In the genomic region with DNA sequence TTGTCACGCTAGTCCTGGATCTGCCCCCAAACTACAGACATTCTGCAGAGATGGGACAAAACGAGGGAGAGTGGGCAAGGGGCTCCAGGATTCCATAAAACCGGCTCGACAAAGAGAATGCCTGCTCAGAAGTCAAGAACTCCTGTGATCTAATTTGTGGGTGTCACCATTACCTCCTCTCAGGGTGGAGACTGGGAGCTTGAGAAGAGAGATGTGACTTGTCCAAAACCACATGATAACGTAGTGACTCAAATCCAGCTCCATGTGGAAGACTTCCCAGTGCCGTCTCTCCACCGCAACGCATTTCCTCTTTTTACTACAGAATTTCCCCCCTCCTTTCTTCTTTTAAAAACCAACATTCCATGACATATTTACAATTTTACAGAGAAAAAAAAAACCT, we compare ENCODE assay signal across 11 cellular contexts. TPM values are rescaled to one million over a fixed set of nuclear protein-coding genes. Genes with fewer than 3 reads are reported as not detected.
DNase-seq lines count a peak whose midpoint lies in the region; ATAC-seq and TF ChIP-seq lines count a peak whose summit lies in the region.
"Had no signal": no experiment of that assay in that cellular context is flagged by ENCODE, and none has a peak within 500 bp of the region (broad histone marks: within the 10 kb centered on the region; RNA-seq: fewer than 3 reads in every experiment).

No MANE protein-coding gene starts in this region.

- H2AFZ ChIP-seq in mammary epithelial cell (ENCODE audit: low read depth, low read length), result no peak overlapping the region

- H3K4me1 ChIP-seq in mammary epithelial cell (ENCODE audit: insufficient read depth, low read length) (peaks cover 31% of the 10 kb centered on the region), upper lobe of right lung (peaks cover 11% of the 10 kb centered on the region), colonic mucosa (peaks cover 11% of the 10 kb centered on the region)

- peak overlapping the region; percentile 35 for H3K4me3 Mint-ChIP-seq in MCF 10A (ENCODE audit: unreplicated experiment)
- H3K4me3 Mint-ChIP-seq in WTC11, result no peak overlapping the region

- H4K20me1 ChIP-seq in mammary epithelial cell (ENCODE audit: insufficient read depth, low read length), result no peaks in the 10 kb centered on the region

- dilution Hi-C loops in mammary epithelial cell (cut with HindIII; ENCODE audit: low sequenced_read_pairs), result no loop called here

- H3K27me3 Mint-ChIP-seq in MCF 10A (ENCODE audit: insufficient read depth, unreplicated experiment) (no peaks in the 10 kb centered on the region), WTC11 (ENCODE audit: low read depth) (no peaks in the 10 kb centered on the region)

- CTCF ChIA-PET in MCF 10A (lab: Yijun Ruan, JAX) (interaction anchor here (1.8 kb wide), 1 partner anchor 140 kb away, joined by 7 read pairs; no protein-coding TSS in a partner anchor), mammary epithelial cell (lab: Charles Lee; ENCODE audit: low non-redundant PET) (no interaction called here), WTC11 (lab: Charles Lee) (interaction anchor here (1.2 to 2.0 kb wide), 3 partner anchors 11 to 140 kb away, joined by 3 to 8 read pairs (median 3); no protein-coding TSS in a partner anchor)

- H3K36me3 Mint-ChIP-seq in MCF 10A (ENCODE audit: insufficient read depth, unreplicated experiment) (peaks cover 22% of the 10 kb centered on the region), WTC11 (no peaks in the 10 kb centered on the region)

- POLR2A ChIA-PET in MCF 10A (lab: Yijun Ruan, JAX), result interaction anchor here (1.0 to 7.5 kb wide), 5 partner anchors 8 to 158 kb away, joined by 3 to 227 read pairs (median 5); partner anchors contain the start of gene TRERF1
- POLR2A ChIA-PET in WTC11 (lab: Charles Lee), result no interaction called here

- in situ Hi-C loops in mammary epithelial cell (cut with MboI; ENCODE audit: low sequenced_read_pairs in 2 of 2), result no loop called here

- 84% methylated on average over 7 of the region's 8 CpGs for WGBS in mammary epithelial cell (ENCODE audit: low coverage, missing lambda C conversion rate)

- BruUV-seq in MCF 10A (replicated peaks; lab: Mats Ljungman, UMichigan), result no TSS peak
- no TSS peak for BruUV-seq in mammary epithelial cell (replicated peaks; lab: Mats Ljungman, UMichigan)

- H3K27me3 ChIP-seq in mammary epithelial cell (ENCODE audit: insufficient read depth, low read length) (no peaks in the 10 kb centered on the region), upper lobe of right lung (no peaks in the 10 kb centered on the region), colonic mucosa (no peaks in the 10 kb centered on the region)

- no peaks in the 10 kb centered on the region for H3K9me3 Mint-ChIP-seq in MCF 10A (ENCODE audit: unreplicated experiment)
- no peaks in the 10 kb centered on the region for H3K9me3 Mint-ChIP-seq in WTC11

- intact Hi-C loops in MCF 10A (cut with micrococcal nuclease), result no loop called here
- intact Hi-C loops in mammary epithelial cell (cut with micrococcal nuclease), result no loop called here
- intact Hi-C loops in upper lobe of right lung (cut with DNase I), result no loop called here
- intact Hi-C loops in colonic mucosa (cut with DNase I), result loop anchor here (10.0 kb wide), 1 partner anchor 93 kb away; no protein-coding TSS in a partner anchor

- DNase-seq in MCF 10A (ENCODE audit: unreplicated experiment), result peak; percentile 63
- no peak for DNase-seq in mammary epithelial cell
- DNase-seq in WTC11 (ENCODE audit: low spot score), result no peak
- DNase-seq in glomerular visceral epithelial cell (ENCODE audit: extremely low spot score), result peak; percentile 60
- no peak for DNase-seq in upper lobe of right lung
- no peak for DNase-seq in colonic mucosa
- DNase-seq in middle frontal gyrus (ENCODE audit: extremely low spot score, low spot score), result no peak
- no peak for DNase-seq in hippocampal formation (lab: John Stamatoyannopoulos, UW)
- DNase-seq: activated CD4-positive, CD25-positive, alpha-beta regulatory T cell treated with anti-CD3 and anti-CD28 coated beads, Interleukin-2, amount 50 U/mL, for 72 hours; NCI-H510A treated with DMSO at 0.1 percent for 48 hours; occipital lobe had no signal

- H3K9ac ChIP-seq in mammary epithelial cell (ENCODE audit: insufficient read depth, low read length) (no peak overlapping the region), colonic mucosa (ENCODE audit: low read depth in 2 of 2, low read length in 2 of 2) (no peak overlapping the region)

- no peaks in the 10 kb centered on the region for H3K36me3 ChIP-seq in mammary epithelial cell (ENCODE audit: insufficient read depth, low read length)
- H3K36me3 ChIP-seq in upper lobe of right lung, result no peaks in the 10 kb centered on the region
- H3K36me3 ChIP-seq in colonic mucosa, result no peaks in the 10 kb centered on the region

- H3K27ac Mint-ChIP-seq in MCF 10A (ENCODE audit: low read depth, unreplicated experiment) (peak overlapping the region; percentile 74), WTC11 (peak overlapping the region; percentile 43; the same call in 1 of the 2 replicates)

- TF ChIP-seq CTCF in MCF 10A (IDR thresholded peaks at IDR 0.05; ENCODE audit: unreplicated experiment) (no peak), mammary epithelial cell (conservative IDR thresholded peaks at IDR 0.05 in 1 of 2, IDR thresholded peaks at IDR 0.05 in 1 of 2; ENCODE audit: extremely low read depth in 1 of 2, insufficient read depth in 1 of 2, low read depth in 1 of 2, low read length in 2 of 2) (no peak), WTC11 (IDR thresholded peaks at IDR 0.05) (no peak), upper lobe of right lung (IDR thresholded peaks at IDR 0.05) (no peak), colonic mucosa (IDR thresholded peaks at IDR 0.05) (no peak)

- H3K4me2 ChIP-seq in mammary epithelial cell (ENCODE audit: insufficient read depth, low read depth, low read length), result no peak overlapping the region

- H3K4me1 Mint-ChIP-seq in MCF 10A (ENCODE audit: insufficient read depth, unreplicated experiment), result peaks cover 49% of the 10 kb centered on the region
- peaks cover 67% of the 10 kb centered on the region for H3K4me1 Mint-ChIP-seq in WTC11

- ATAC-seq in WTC11, result no peak
- peak; percentile 61 for ATAC-seq in upper lobe of right lung

- peaks cover 11% of the 10 kb centered on the region for H3K79me2 ChIP-seq in mammary epithelial cell (ENCODE audit: insufficient read depth, low read length)

- H3K27ac ChIP-seq in mammary epithelial cell (ENCODE audit: insufficient read depth, low read depth, low read length) (no peak overlapping the region), upper lobe of right lung (no peak overlapping the region), colonic mucosa (no peak overlapping the region)

- H3K9me3 ChIP-seq in mammary epithelial cell (replicated peaks; ENCODE audit: insufficient read depth, low read length) (no peaks in the 10 kb centered on the region), upper lobe of right lung (no peaks in the 10 kb centered on the region), colonic mucosa (no peaks in the 10 kb centered on the region)

- H3K4me3 ChIP-seq in mammary epithelial cell (replicated peaks in 1 of 3; ENCODE audit: insufficient read depth in 1 of 3, low read depth in 2 of 3, low read length in 3 of 3) (no peak overlapping the region), upper lobe of right lung (no peak overlapping the region), colonic mucosa (no peak overlapping the region)

TF ChIP-seq in WTC11, 78 proteins besides CTCF, POLR2A, EP300 and RAD21:
- TF ChIP-seq ZBTB21 (CRISPR knock-in tag; IDR thresholded peaks at IDR 0.05; ENCODE audit: borderline replicate concordance), result no peak

RNA-seq across cellular contexts. Expression of gene TRERF1, which starts 44.3 kb away (rescaled TPM):
- 9.4 and 12.0 TPM in 2 replicates for total RNA-seq in MCF 10A (2022)
- total RNA-seq in mammary epithelial cell, result 1 to 10 TPM in 1 of 2 donors, under 1 TPM in 1; 0.33 to 4.9 TPM
- 3.7 TPM for polyA plus RNA-seq in mammary epithelial cell
- 10.7 TPM for polyA minus RNA-seq in mammary epithelial cell
- total RNA-seq in WTC11 (2021), result 22.3 to 24.3 TPM (median 23.9 TPM) in 3 replicates
- total RNA-seq in upper lobe of right lung, result 3.8 TPM
- 1 to 10 TPM; 3.5 to 3.8 TPM for total RNA-seq in colonic mucosa

Comparison
In these comparisons a context has a peak if more than half of its experiments do, and no peak if none do; other contexts are left out.
1. DNase-seq: peak in MCF 10A (single experiment) and glomerular visceral epithelial cell (single experiment); none in mammary epithelial cell (single experiment), WTC11 (single experiment), upper lobe of right lung (single experiment), colonic mucosa (single experiment), middle frontal gyrus (single experiment) and hippocampal formation (0 of 2).